In genomic region chr12:113098428-113099028, GRCh38 we compare ENCODE assay signal across 8 cellular contexts. TPM values are rescaled to one million over a fixed set of nuclear protein-coding genes. Genes with fewer than 3 reads are reported as not detected.
DNase-seq lines count a peak whose midpoint lies in the region; ATAC-seq and TF ChIP-seq lines count a peak whose summit lies in the region.

No MANE protein-coding gene starts in this region.

- intact Hi-C loops in activated naive CD4-positive, alpha-beta T cell treated with anti-CD3 and anti-CD28 coated beads for 36 hours (cut with micrococcal nuclease), result loop anchor here (1.0 to 5.0 kb wide), 5 partner anchors 42 to 196 kb away; partner anchors contain the start of gene DTX1

- no CpG with 5 or more reads among the region's 15 CpGs for WGBS in trophoblast cell (ENCODE audit: extremely low coverage, insufficient coverage, insufficient read length)

- no peaks in the 10 kb centered on the region for H3K9me3 ChIP-seq in Karpas-422 (ENCODE audit: low read length)
- no peaks in the 10 kb centered on the region for H3K9me3 ChIP-seq in RWPE2 (ENCODE audit: severe bottlenecking)
- peaks cover 3% of the 10 kb centered on the region for H3K9me3 ChIP-seq in trophoblast cell (ENCODE audit: insufficient read depth, low read depth, low read length)

- H3K79me1 ChIP-seq in trophoblast cell (ENCODE audit: low read length), result no peaks in the 10 kb centered on the region

- H4K20me1 ChIP-seq in Karpas-422 (ENCODE audit: insufficient read depth, low read depth, low read length), result no peaks in the 10 kb centered on the region

- no peak overlapping the region for H2BK5ac ChIP-seq in trophoblast cell (ENCODE audit: low read depth, low read length, poor library complexity)

- H3K4me3 ChIP-seq in Karpas-422 (ENCODE audit: low read length), result no peak overlapping the region
- no peak overlapping the region for H3K4me3 ChIP-seq in RWPE2 (ENCODE audit: severe bottlenecking)
- no peak overlapping the region for H3K4me3 ChIP-seq in trophoblast cell (ENCODE audit: low read depth, low read length)

- H4K91ac ChIP-seq in trophoblast cell (ENCODE audit: low read depth, low read length), result no peak overlapping the region

- CTCF ChIA-PET in activated naive CD4-positive, alpha-beta T cell treated with anti-CD3 and anti-CD28 coated beads for 36 hours (lab: Charles Lee), result interaction anchor here (0.7 to 7.6 kb wide), 27 partner anchors 8 to 118 kb away, joined by 3 to 84 read pairs (median 5); no protein-coding TSS in a partner anchor

- peak; percentile 83 for ATAC-seq in RWPE2 (ENCODE audit: low read depth)

- H3K27me3 Mint-ChIP-seq in activated naive CD4-positive, alpha-beta T cell treated with anti-CD3 and anti-CD28 coated beads for 36 hours (ENCODE audit: low read depth), result no peaks in the 10 kb centered on the region

- no peak overlapping the region for H3K27ac Mint-ChIP-seq in activated naive CD4-positive, alpha-beta T cell treated with anti-CD3 and anti-CD28 coated beads for 36 hours

- no peaks in the 10 kb centered on the region for H3K36me3 Mint-ChIP-seq in activated naive CD4-positive, alpha-beta T cell treated with anti-CD3 and anti-CD28 coated beads for 36 hours (ENCODE audit: low read depth)

- H3K27ac ChIP-seq in Karpas-422 (ENCODE audit: low read length) (peak overlapping the region; percentile 87), RWPE2 (ENCODE audit: poor library complexity, severe bottlenecking) (no peak overlapping the region), trophoblast cell (ENCODE audit: low read depth, low read length) (no peak overlapping the region)

- no peaks in the 10 kb centered on the region for H3K9me2 ChIP-seq in Karpas-422 (replicated peaks; ENCODE audit: insufficient read depth, low read length)

- H3K9ac ChIP-seq in Karpas-422 (ENCODE audit: low read length) (peak overlapping the region; percentile 54), trophoblast cell (ENCODE audit: low read length) (no peak overlapping the region)

- H3K4me3 Mint-ChIP-seq in activated naive CD4-positive, alpha-beta T cell treated with anti-CD3 and anti-CD28 coated beads for 36 hours, result no peak overlapping the region

- H2AK5ac ChIP-seq in trophoblast cell (ENCODE audit: low read length), result no peak overlapping the region

- peaks cover 18% of the 10 kb centered on the region for H3K4me1 Mint-ChIP-seq in activated naive CD4-positive, alpha-beta T cell treated with anti-CD3 and anti-CD28 coated beads for 36 hours (ENCODE audit: low read depth)

- peaks cover 54% of the 10 kb centered on the region for H3K4me1 ChIP-seq in Karpas-422 (ENCODE audit: low read length)
- no peaks in the 10 kb centered on the region for H3K4me1 ChIP-seq in RWPE2 (ENCODE audit: insufficient read depth, poor library complexity, severe bottlenecking)
- H3K4me1 ChIP-seq in trophoblast cell (ENCODE audit: control insufficient read depth in 1 of 2, insufficient read depth in 2 of 2, low read length in 2 of 2), result no peaks in the 10 kb centered on the region

- no peak overlapping the region for H2BK12ac ChIP-seq in trophoblast cell (ENCODE audit: low read length)

- DNase-seq in NCI-H1436 (lab: John Stamatoyannopoulos, UW), result peak; percentile 73
- no peak for DNase-seq in NCI-H1436 treated with DMSO at 0.1 percent for 48 hours (lab: John Stamatoyannopoulos, UW)
- peak; percentile 93 for DNase-seq in Karpas-422
- DNase-seq in RWPE2 (ENCODE audit: low spot score), result peak; percentile 84
- DNase-seq in activated naive CD4-positive, alpha-beta T cell treated with anti-CD3 and anti-CD28 coated beads for 36 hours, result peak; percentile 88
- peak; percentile 77 for DNase-seq in globus pallidus (ENCODE audit: low spot score)
- DNase-seq in trophoblast cell, result peak; percentile 56 to 72
- DNase-seq in ureter (ENCODE audit: low spot score), result peak; percentile 90

- H2BK120ac ChIP-seq in trophoblast cell (ENCODE audit: insufficient read depth, low read length, poor library complexity), result no peak overlapping the region

- no peak overlapping the region for H3K14ac ChIP-seq in trophoblast cell (ENCODE audit: low read length)

- no peaks in the 10 kb centered on the region for H3K9me3 Mint-ChIP-seq in activated naive CD4-positive, alpha-beta T cell treated with anti-CD3 and anti-CD28 coated beads for 36 hours

- H3K18ac ChIP-seq in trophoblast cell (ENCODE audit: low read length), result no peak overlapping the region

- H3K4me2 ChIP-seq in Karpas-422 (ENCODE audit: low read depth, low read length, poor library complexity, severe bottlenecking) (peak overlapping the region; percentile 14), trophoblast cell (ENCODE audit: low read length) (no peak overlapping the region)

- peaks cover 45% of the 10 kb centered on the region for H3K36me3 ChIP-seq in Karpas-422 (ENCODE audit: insufficient read depth, low read length)
- H3K36me3 ChIP-seq in RWPE2 (ENCODE audit: low read depth), result no peaks in the 10 kb centered on the region
- no peaks in the 10 kb centered on the region for H3K36me3 ChIP-seq in trophoblast cell (ENCODE audit: control insufficient read depth in 1 of 2, insufficient read depth in 2 of 2, low read length in 2 of 2)

- H4K8ac ChIP-seq in trophoblast cell (ENCODE audit: low read depth, low read length), result peak overlapping the region; percentile 12

- H2AFZ ChIP-seq in Karpas-422 (ENCODE audit: low read length), result no peak overlapping the region
- no peak overlapping the region for H2AFZ ChIP-seq in trophoblast cell (ENCODE audit: insufficient read depth, low read length, poor library complexity)

- H3K27me3 ChIP-seq in Karpas-422 (ENCODE audit: low read length) (no peaks in the 10 kb centered on the region), RWPE2 (ENCODE audit: insufficient read depth, poor library complexity, severe bottlenecking) (no peaks in the 10 kb centered on the region), trophoblast cell (ENCODE audit: insufficient read depth, low read length) (no peaks in the 10 kb centered on the region)

- no peak overlapping the region for H3K4ac ChIP-seq in trophoblast cell (ENCODE audit: low read depth, low read length)

- peak; percentile 81 for TF ChIP-seq CTCF in RWPE2 (IDR thresholded peaks at IDR 0.05; ENCODE audit: poor library complexity, severe bottlenecking)

- H3K79me2 ChIP-seq in Karpas-422 (ENCODE audit: low read length) (no peaks in the 10 kb centered on the region), trophoblast cell (ENCODE audit: control insufficient read depth, insufficient read depth, low read length, poor library complexity) (no peaks in the 10 kb centered on the region)

- H4K12ac ChIP-seq in trophoblast cell (ENCODE audit: low read depth, low read length), result no peak overlapping the region

- no peak overlapping the region for H3K23ac ChIP-seq in trophoblast cell (ENCODE audit: low read length)

RNA-seq across cellular contexts. Expression of gene RASAL1, which starts 37.0 kb away (rescaled TPM):
- 3.3 and 3.4 TPM in 2 replicates for total RNA-seq in Karpas-422 (2014; rRNA removed; shearing (Covaris generic); ENCODE audit: low replicate concordance)
- total RNA-seq in activated naive CD4-positive, alpha-beta T cell treated with anti-CD3 and anti-CD28 coated beads for 36 hours, result 1 to 10 TPM; 2.6 to 3.2 TPM
- 0.16 and 0.26 TPM in 2 replicates for polyA plus RNA-seq in trophoblast cell (2013)
- total RNA-seq in ureter, result 1.6 TPM

RNA-seq across cellular contexts. Expression of gene DTX1, which starts 42.0 kb away (rescaled TPM):
- total RNA-seq in Karpas-422 (2014; rRNA removed; shearing (Covaris generic); ENCODE audit: low replicate concordance), result 227 and 481 TPM in 2 replicates
- total RNA-seq in activated naive CD4-positive, alpha-beta T cell treated with anti-CD3 and anti-CD28 coated beads for 36 hours, result 10 to 100 TPM in 1 of 2 experiments, 1 to 10 TPM in 1; 8.3 to 10.7 TPM
- polyA plus RNA-seq in trophoblast cell (2013), result 0.05 and 0.07 TPM in 2 replicates
- 1.1 TPM for total RNA-seq in ureter

RNA-seq across cellular contexts. Expression of gene CFAP73, which starts 51.0 kb away (rescaled TPM):
- total RNA-seq in Karpas-422 (2014; rRNA removed; shearing (Covaris generic); ENCODE audit: low replicate concordance), result not detected in 2 replicates
- 1 to 10 TPM in 1 of 2 experiments, under 1 TPM in 1; 0.57 to 1.3 TPM for total RNA-seq in activated naive CD4-positive, alpha-beta T cell treated with anti-CD3 and anti-CD28 coated beads for 36 hours
- polyA plus RNA-seq in trophoblast cell (2013), result not detected in 2 replicates
- total RNA-seq in ureter, result not detected

Comparison
In these comparisons a context has a peak if more than half of its experiments do, and no peak if none do; other contexts are left out.
1. RNA of gene DTX1, which starts 42.0 kb away (total RNA-seq): 227 to 481 TPM in Karpas-422; 8.3 to 10.7 TPM in activated naive CD4-positive, alpha-beta T cell treated with anti-CD3 and anti-CD28 coated beads for 36 hours and 1.1 TPM in ureter (single experiment); every median in the first group is over 10 times any median in the second.